Comparison of ENCODE assay signal across 8 cellular contexts in genomic region chr2:112884869-112885502, GRCh38.
DNase-seq lines count a peak whose midpoint lies in the region; ATAC-seq and TF ChIP-seq lines count a peak whose summit lies in the region.

No MANE protein-coding gene starts in this region.

- no peaks in the 10 kb centered on the region for H3K36me3 ChIP-seq in NT2/D1 (ENCODE audit: insufficient read depth, insufficient read length, low read length)

- TF ChIP-seq CTCF in GM10266 (IDR thresholded peaks at IDR 0.05; ENCODE audit: control insufficient read depth, insufficient read depth, low read depth, missing control alignments) (peak; percentile 89), fibroblast of pulmonary artery (IDR thresholded peaks at IDR 0.05; ENCODE audit: low read length, missing control alignments) (peak; percentile 72)

- H3K9me3 ChIP-seq in NT2/D1 (ENCODE audit: insufficient read depth, low read length), result no peaks in the 10 kb centered on the region

- H3K4me3 ChIP-seq in NT2/D1 (ENCODE audit: insufficient read length, low read depth) (no peak overlapping the region), fibroblast of pulmonary artery (replicated peaks; ENCODE audit: low read depth, low read length) (no peak overlapping the region)

- H3K4me1 ChIP-seq in NT2/D1 (ENCODE audit: insufficient read depth, insufficient read length), result no peaks in the 10 kb centered on the region

- H3K9ac ChIP-seq in NT2/D1 (ENCODE audit: insufficient read length, low read depth), result no peak overlapping the region

- H3K27me3 ChIP-seq in NT2/D1 (ENCODE audit: insufficient read depth, insufficient read length), result no peaks in the 10 kb centered on the region

- DNase-seq in GM10266 (ENCODE audit: extremely low spot score) (peak; percentile 78), NT2/D1 (ENCODE audit: low read depth, low spot score) (peak; percentile 70), fibroblast of pulmonary artery (ENCODE audit: low read depth) (peak; percentile 38), pons (ENCODE audit: low spot score) (peak; percentile 12), amniotic stem cell (lab: John Stamatoyannopoulos, UW) (no peak), NCI-H524 (lab: John Stamatoyannopoulos, UW) (no peak)
- DNase-seq in activated CD8-positive, alpha-beta memory T cell treated with anti-CD3 and anti-CD28 coated beads, Interleukin-2, amount 50 U/mL, for 4 hours, result peak; percentile 63

- ATAC-seq in HG02610 (IDR thresholded peaks at IDR 0.05; ENCODE audit: unreplicated experiment), result peak; percentile 52

Comparison
In these comparisons a context has a peak if more than half of its experiments do, and no peak if none do; other contexts are left out.
1. DNase-seq: peak in GM10266 (single experiment), NT2/D1 (single experiment), activated CD8-positive, alpha-beta memory T cell treated with anti-CD3 and anti-CD28 coated beads, Interleukin-2, amount 50 U/mL, for 4 hours (single experiment), fibroblast of pulmonary artery (single experiment) and pons (single experiment); none in amniotic stem cell (single experiment) and NCI-H524 (0 of 2).